8 cellular contexts compared by ENCODE assay signal in the genomic region with DNA sequence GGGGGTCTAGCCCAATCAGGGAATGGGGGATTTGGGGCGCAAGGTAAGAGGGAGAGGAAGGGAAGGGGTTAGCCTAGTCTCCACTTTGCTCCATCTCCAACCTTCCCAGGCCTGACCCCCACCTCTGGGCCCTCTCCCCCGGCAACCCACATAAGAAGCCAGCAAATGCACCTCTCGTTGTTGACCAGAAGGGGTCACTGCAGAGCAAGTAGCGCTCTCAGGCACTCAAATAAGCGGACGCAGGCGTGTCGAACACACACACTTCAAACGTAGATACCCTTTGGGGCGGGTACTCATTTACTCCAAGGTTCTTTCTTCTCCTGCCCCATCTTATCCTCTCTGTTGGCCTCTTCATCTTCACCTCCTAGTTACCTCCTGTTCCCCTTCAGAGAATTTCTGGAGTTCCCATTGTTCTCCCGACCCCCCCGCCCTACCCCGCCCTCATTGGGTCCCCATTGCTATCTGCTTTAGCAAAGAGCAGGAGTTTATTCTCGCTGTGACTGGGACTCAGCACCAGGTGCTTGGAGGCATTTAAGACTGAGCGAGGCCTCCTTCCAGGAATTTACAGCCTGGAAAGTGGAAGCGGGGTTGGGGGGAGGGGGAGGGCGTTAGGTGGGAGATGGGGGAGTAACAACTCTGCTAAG. TPM values are rescaled to one million over a fixed set of nuclear protein-coding genes. Genes with fewer than 3 reads are reported as not detected.
A peak's percentile ranks its signal among the peaks of the same experiment; 100 is the strongest.
DNase-seq lines count a peak whose midpoint lies in the region; ATAC-seq and FAIRE-seq lines count a peak whose summit lies in the region.

No MANE protein-coding gene starts in this region.

- H3K79me1 ChIP-seq in trophoblast cell (ENCODE audit: low read length): no peaks in the 10 kb centered on the region

- no peaks in the 10 kb centered on the region for H3K79me2 ChIP-seq in trophoblast cell (ENCODE audit: control insufficient read depth, insufficient read depth, low read length, poor library complexity)

- no peak overlapping the region for H4K12ac ChIP-seq in trophoblast cell (ENCODE audit: low read depth, low read length)

- H3K4ac ChIP-seq in trophoblast cell (ENCODE audit: low read depth, low read length): no peak overlapping the region

- peak; percentile 42 for FAIRE-seq in GM19239 (lab: Jason Lieb, UNC)

- H2BK5ac ChIP-seq in trophoblast cell (ENCODE audit: low read depth, low read length, poor library complexity): no peak overlapping the region

- H2AK5ac ChIP-seq in trophoblast cell (ENCODE audit: low read length): no peak overlapping the region

- H3K27ac ChIP-seq in trophoblast cell (ENCODE audit: low read depth, low read length): no peak overlapping the region

- peaks cover 31% of the 10 kb centered on the region for H3K27me3 ChIP-seq in trophoblast cell (ENCODE audit: insufficient read depth, low read length)

- no peak overlapping the region for H3K14ac ChIP-seq in trophoblast cell (ENCODE audit: low read length)

- no peak overlapping the region for H3K9ac ChIP-seq in trophoblast cell (ENCODE audit: low read length)

- DNase-seq in CD1c-positive myeloid dendritic cell (ENCODE audit: extremely low spot score) (peak; percentile 46), GM19239 (ENCODE audit: insufficient read length, low spot score) (peak; percentile 54), NCI-H146 treated with DMSO at 0.1 percent for 48 hours (lab: John Stamatoyannopoulos, UW; ENCODE audit: unreplicated experiment) (peak; percentile 73), UCSD-AML1 (lab: John Stamatoyannopoulos, UW; ENCODE audit: unreplicated experiment) (peak; percentile 36), globus pallidus (ENCODE audit: low spot score) (peak; percentile 42), trophoblast cell (peak; percentile 39 to 78)

- H3K4me2 ChIP-seq in trophoblast cell (ENCODE audit: low read length): peak overlapping the region; percentile 36

- H4K91ac ChIP-seq in trophoblast cell (ENCODE audit: low read depth, low read length): no peak overlapping the region

- no peak overlapping the region for H2AFZ ChIP-seq in trophoblast cell (ENCODE audit: insufficient read depth, low read length, poor library complexity)

- H3K4me3 ChIP-seq in trophoblast cell (ENCODE audit: low read depth, low read length): no peak overlapping the region

- no peaks in the 10 kb centered on the region for H3K36me3 ChIP-seq in trophoblast cell (ENCODE audit: control insufficient read depth in 1 of 2, insufficient read depth in 2 of 2, low read length in 2 of 2)

- H2BK120ac ChIP-seq in trophoblast cell (ENCODE audit: insufficient read depth, low read length, poor library complexity): no peak overlapping the region

- no peak overlapping the region for H3K18ac ChIP-seq in trophoblast cell (ENCODE audit: low read length)

- WGBS in trophoblast cell (ENCODE audit: extremely low coverage, insufficient coverage, insufficient read length): no CpG with 5 or more reads among the region's 17 CpGs

- ATAC-seq in HG03039 (IDR thresholded peaks at IDR 0.05; ENCODE audit: unreplicated experiment) (no peak), GM21529 (IDR thresholded peaks at IDR 0.05; ENCODE audit: unreplicated experiment) (no peak)

- H3K4me1 ChIP-seq in trophoblast cell (ENCODE audit: control insufficient read depth in 1 of 2, insufficient read depth in 2 of 2, low read length in 2 of 2): no peaks in the 10 kb centered on the region

- H2BK12ac ChIP-seq in trophoblast cell (ENCODE audit: low read length): no peak overlapping the region

- H4K8ac ChIP-seq in trophoblast cell (ENCODE audit: low read depth, low read length): no peak overlapping the region

- H3K9me3 ChIP-seq in trophoblast cell (ENCODE audit: insufficient read depth, low read depth, low read length): peaks cover 3% of the 10 kb centered on the region

- no peak overlapping the region for H3K23ac ChIP-seq in trophoblast cell (ENCODE audit: low read length)

RNA-seq across cellular contexts. Expression of gene SRRM4, which starts 1.5 kb away (rescaled TPM):
- 0.26 and 0.29 TPM in 2 replicates for polyA plus RNA-seq in trophoblast cell (2013)
